Comparison of ENCODE assay signal across 24 cellular contexts in genomic region chr11:44748606-44749005, GRCh38. TPM values are rescaled to one million over a fixed set of nuclear protein-coding genes. Genes with fewer than 3 reads are reported as not detected.
DNase-seq lines count a peak whose midpoint lies in the region; ATAC-seq and TF ChIP-seq lines count a peak whose summit lies in the region.
"Had no signal": no experiment of that assay in that cellular context is flagged by ENCODE, and none has a peak within 500 bp of the region (broad histone marks: within the 10 kb centered on the region; RNA-seq: fewer than 3 reads in every experiment).

No MANE protein-coding gene starts in this region.

- H3K4me3 Mint-ChIP-seq in endodermal cell (no peak overlapping the region), neural crest cell (no peak overlapping the region)
- H3K4me3 Mint-ChIP-seq in activated CD8-positive, alpha-beta memory T cell treated with anti-CD3 and anti-CD28 coated beads, Interleukin-2, amount 10 ng/mL, durations not matched to agents 7 days and 5 days, result no peak overlapping the region
- H3K4me3 Mint-ChIP-seq: CD4-positive, alpha-beta T cell; HFFc6; IgD-negative memory B cell had no signal

- H3K9me3 ChIP-seq in left ventricle myocardium inferior (replicated peaks), result no peaks in the 10 kb centered on the region
- no peaks in the 10 kb centered on the region for H3K9me3 ChIP-seq in endodermal cell (ENCODE audit: control insufficient read depth, low read length)
- H3K9me3 ChIP-seq in transverse colon, result no peaks in the 10 kb centered on the region
- H3K9me3 ChIP-seq: BLaER1 treated with 17β-estradiol and CSF1 and Interleukin-3, amounts not matched to agents 10 nM and 100 nM had no signal

- DNase-seq in left ventricle myocardium inferior, result no peak
- DNase-seq in Right ventricle myocardium inferior (ENCODE audit: missing footprints), result no peak
- peak; percentile 21 for DNase-seq in endodermal cell
- DNase-seq in neural crest cell (ENCODE audit: low read depth, low spot score), result no peak
- DNase-seq in transverse colon, result no peak
- no peak for DNase-seq in Ammon's horn (ENCODE audit: low spot score)
- no peak for DNase-seq in activated CD8-positive, alpha-beta memory T cell treated with anti-CD3 and anti-CD28 coated beads, Interleukin-2, amount 10 ng/mL, durations not matched to agents 7 days and 5 days
- DNase-seq: CD4-positive, alpha-beta T cell; H7; HFFc6; MM.1S; NCI-H2029 treated with DMSO at 0.1 percent for 48 hours; NCI-H2227 treated with DMSO at 0.1 percent for 48 hours; NCI-H526 treated with DMSO at 0.1 percent for 48 hours; RPMI8226; SHP77 had no signal

- CTCF ChIA-PET in activated CD8-positive, alpha-beta memory T cell treated with anti-CD3 and anti-CD28 coated beads, Interleukin-2, amount 10 ng/mL, durations not matched to agents 7 days and 5 days (lab: Charles Lee), result interaction anchor here (0.7 kb wide), 2 partner anchors 18 to 1524 kb away, joined by 3 read pairs; no protein-coding TSS in a partner anchor

- H3K27me3 ChIP-seq in left ventricle myocardium inferior (ENCODE audit: low read depth), result no peaks in the 10 kb centered on the region
- H3K27me3 ChIP-seq in endodermal cell (ENCODE audit: control insufficient read depth, insufficient read depth, low read length, poor library complexity, severe bottlenecking), result no peaks in the 10 kb centered on the region
- H3K27me3 ChIP-seq in transverse colon, result no peaks in the 10 kb centered on the region
- H3K27me3 ChIP-seq: BLaER1 treated with 17β-estradiol and CSF1 and Interleukin-3, amounts not matched to agents 10 nM and 100 nM had no signal

- 97 to 100% methylated on average over 2 to 8 of the region's 8 CpGs for WGBS in endodermal cell (ENCODE audit: insufficient coverage in 1 of 2, insufficient read length in 1 of 2), 2 experiments
- WGBS in transverse colon (ENCODE audit: low coverage in 1 of 2), 2 donors, result 94 to 100% methylated on average over 2 to 8 of the region's 8 CpGs

- intact Hi-C loops in left ventricle myocardium inferior (cut with micrococcal nuclease), result no loop called here
- intact Hi-C loops in Right ventricle myocardium inferior (cut with DNase I), result no loop called here
- intact Hi-C loops in transverse colon (cut with DNase I; ENCODE audit: low total_unique reads), result no loop called here

- peaks cover 10% of the 10 kb centered on the region for H3K4me1 Mint-ChIP-seq in endodermal cell
- H3K4me1 Mint-ChIP-seq in neural crest cell, result peaks cover 52% of the 10 kb centered on the region
- peaks cover 3% of the 10 kb centered on the region for H3K4me1 Mint-ChIP-seq in activated CD8-positive, alpha-beta memory T cell treated with anti-CD3 and anti-CD28 coated beads, Interleukin-2, amount 10 ng/mL, durations not matched to agents 7 days and 5 days

- H3K27me3 Mint-ChIP-seq in endodermal cell (ENCODE audit: insufficient read depth) (peaks cover 35% of the 10 kb centered on the region), neural crest cell (ENCODE audit: low read depth) (no peaks in the 10 kb centered on the region)
- H3K27me3 Mint-ChIP-seq in activated CD8-positive, alpha-beta memory T cell treated with anti-CD3 and anti-CD28 coated beads, Interleukin-2, amount 10 ng/mL, durations not matched to agents 7 days and 5 days, result peaks cover 3% of the 10 kb centered on the region
- H3K27me3 Mint-ChIP-seq: CD4-positive, alpha-beta T cell; IgD-negative memory B cell had no signal

- H3K4me3 ChIP-seq in left ventricle myocardium inferior (no peak overlapping the region), endodermal cell (ENCODE audit: low read length) (no peak overlapping the region), transverse colon (no peak overlapping the region)
- H3K4me3 ChIP-seq: BLaER1 treated with 17β-estradiol and CSF1 and Interleukin-3, amounts not matched to agents 10 nM and 100 nM had no signal

- H3K27ac ChIP-seq in left ventricle myocardium inferior (replicated peaks) (peak overlapping the region; percentile 74), endodermal cell (ENCODE audit: low read depth, low read length) (no peak overlapping the region), transverse colon (peak overlapping the region in 3 of 4 donors; percentile 54 to 65 (median 58))
- H3K27ac ChIP-seq: BLaER1 treated with 17β-estradiol and CSF1 and Interleukin-3, amounts not matched to agents 10 nM and 100 nM; HL-60; KMS-11 had no signal

- H3K9me3 Mint-ChIP-seq in endodermal cell, result no peaks in the 10 kb centered on the region
- no peaks in the 10 kb centered on the region for H3K9me3 Mint-ChIP-seq in neural crest cell
- no peaks in the 10 kb centered on the region for H3K9me3 Mint-ChIP-seq in activated CD8-positive, alpha-beta memory T cell treated with anti-CD3 and anti-CD28 coated beads, Interleukin-2, amount 10 ng/mL, durations not matched to agents 7 days and 5 days (ENCODE audit: low read depth)
- H3K9me3 Mint-ChIP-seq: CD4-positive, alpha-beta T cell; HFFc6; IgD-negative memory B cell had no signal

- ATAC-seq in Right ventricle myocardium inferior, result no peak
- ATAC-seq in HG02973 (IDR thresholded peaks at IDR 0.05; ENCODE audit: unreplicated experiment), result no peak
- no peak for ATAC-seq in activated CD8-positive, alpha-beta memory T cell treated with anti-CD3 and anti-CD28 coated beads, Interleukin-2, amount 10 ng/mL, durations not matched to agents 7 days and 5 days

- no peak for TF ChIP-seq CTCF in left ventricle myocardium inferior (IDR thresholded peaks at IDR 0.05; ENCODE audit: borderline replicate concordance)
- no peak for TF ChIP-seq CTCF in endodermal cell (conservative IDR thresholded peaks at IDR 0.05)
- no peak for TF ChIP-seq CTCF in neural crest cell (conservative IDR thresholded peaks at IDR 0.05)
- TF ChIP-seq CTCF in transverse colon (IDR thresholded peaks at IDR 0.05), result no peak

- in situ Hi-C loops in transverse colon (cut with MboI; ENCODE audit: low pct_ligation_motif_present in 1 of 4, low pct_unique_long_range_greater_than_20kb in 1 of 4, low sequenced_read_pairs in 3 of 4), result loop anchor here in 1 of 4 donors (25.0 kb wide), 1 partner anchor 139 kb away; no protein-coding TSS in a partner anchor

- H3K36me3 ChIP-seq in left ventricle myocardium inferior, result no peaks in the 10 kb centered on the region
- no peaks in the 10 kb centered on the region for H3K36me3 ChIP-seq in endodermal cell (ENCODE audit: control insufficient read depth, insufficient read depth, low read length)
- no peaks in the 10 kb centered on the region for H3K36me3 ChIP-seq in transverse colon
- H3K36me3 ChIP-seq: BLaER1 treated with 17β-estradiol and CSF1 and Interleukin-3, amounts not matched to agents 10 nM and 100 nM had no signal

- TF ChIP-seq POLR2A in transverse colon (IDR thresholded peaks at IDR 0.05), result no peak

- no peak overlapping the region for H3K9ac ChIP-seq in endodermal cell (ENCODE audit: extremely low read depth, low read length, poor library complexity, severe bottlenecking)
- H3K9ac ChIP-seq: BLaER1 treated with 17β-estradiol and CSF1 and Interleukin-3, amounts not matched to agents 10 nM and 100 nM; KMS-11 had no signal

- no peak for TF ChIP-seq EP300 in transverse colon (IDR thresholded peaks at IDR 0.05; ENCODE audit: low read depth)

- H3K36me3 Mint-ChIP-seq in endodermal cell (ENCODE audit: low read depth) (no peaks in the 10 kb centered on the region), neural crest cell (ENCODE audit: low read depth) (peaks cover 5% of the 10 kb centered on the region)
- no peaks in the 10 kb centered on the region for H3K36me3 Mint-ChIP-seq in activated CD8-positive, alpha-beta memory T cell treated with anti-CD3 and anti-CD28 coated beads, Interleukin-2, amount 10 ng/mL, durations not matched to agents 7 days and 5 days

- H3K27ac Mint-ChIP-seq in endodermal cell (no peak overlapping the region), neural crest cell (ENCODE audit: unreplicated experiment) (peak overlapping the region; percentile 21)
- H3K27ac Mint-ChIP-seq in activated CD8-positive, alpha-beta memory T cell treated with anti-CD3 and anti-CD28 coated beads, Interleukin-2, amount 10 ng/mL, durations not matched to agents 7 days and 5 days, result no peak overlapping the region
- H3K27ac Mint-ChIP-seq: HFFc6 had no signal

- H3K4me1 ChIP-seq in left ventricle myocardium inferior, result peaks cover 76% of the 10 kb centered on the region
- H3K4me1 ChIP-seq in endodermal cell (ENCODE audit: control insufficient read depth, insufficient read depth, low read length), result no peaks in the 10 kb centered on the region
- peaks cover 8 to 32% (median 16%) of the 10 kb centered on the region in 4 donors for H3K4me1 ChIP-seq in transverse colon
- H3K4me1 ChIP-seq: BLaER1 treated with 17β-estradiol and CSF1 and Interleukin-3, amounts not matched to agents 10 nM and 100 nM had no signal

RNA-seq across cellular contexts. Expression of gene TSPAN18, which starts 21.8 kb away (rescaled TPM):
- 129 TPM for total RNA-seq in left ventricle myocardium inferior
- total RNA-seq in Right ventricle myocardium inferior, result 115 TPM
- total RNA-seq in endodermal cell, result 10 to 100 TPM; 28.0 to 28.7 TPM
- polyA plus RNA-seq in endodermal cell (2013, experiment 1 of 2), result 96.1 TPM
- polyA plus RNA-seq in endodermal cell (2013, experiment 2 of 2), result 74.6 TPM
- 116 and 125 TPM in 2 replicates for total RNA-seq in neural crest cell
- 10 to 100 TPM in 1 of 4 donors, 1 to 10 TPM in 3; 2.6 to 28.9 (median 4.9) TPM for total RNA-seq in transverse colon
- total RNA-seq in activated CD8-positive, alpha-beta memory T cell treated with anti-CD3 and anti-CD28 coated beads, Interleukin-2, amount 10 ng/mL, durations not matched to agents 7 days and 5 days, result 1 to 10 TPM; 3.8 to 6.1 TPM
- total RNA-seq: A172, NCI-H460, SK-MEL-5 had no signal
